ENCODE assay signal across 8 cellular contexts in the genomic region with DNA sequence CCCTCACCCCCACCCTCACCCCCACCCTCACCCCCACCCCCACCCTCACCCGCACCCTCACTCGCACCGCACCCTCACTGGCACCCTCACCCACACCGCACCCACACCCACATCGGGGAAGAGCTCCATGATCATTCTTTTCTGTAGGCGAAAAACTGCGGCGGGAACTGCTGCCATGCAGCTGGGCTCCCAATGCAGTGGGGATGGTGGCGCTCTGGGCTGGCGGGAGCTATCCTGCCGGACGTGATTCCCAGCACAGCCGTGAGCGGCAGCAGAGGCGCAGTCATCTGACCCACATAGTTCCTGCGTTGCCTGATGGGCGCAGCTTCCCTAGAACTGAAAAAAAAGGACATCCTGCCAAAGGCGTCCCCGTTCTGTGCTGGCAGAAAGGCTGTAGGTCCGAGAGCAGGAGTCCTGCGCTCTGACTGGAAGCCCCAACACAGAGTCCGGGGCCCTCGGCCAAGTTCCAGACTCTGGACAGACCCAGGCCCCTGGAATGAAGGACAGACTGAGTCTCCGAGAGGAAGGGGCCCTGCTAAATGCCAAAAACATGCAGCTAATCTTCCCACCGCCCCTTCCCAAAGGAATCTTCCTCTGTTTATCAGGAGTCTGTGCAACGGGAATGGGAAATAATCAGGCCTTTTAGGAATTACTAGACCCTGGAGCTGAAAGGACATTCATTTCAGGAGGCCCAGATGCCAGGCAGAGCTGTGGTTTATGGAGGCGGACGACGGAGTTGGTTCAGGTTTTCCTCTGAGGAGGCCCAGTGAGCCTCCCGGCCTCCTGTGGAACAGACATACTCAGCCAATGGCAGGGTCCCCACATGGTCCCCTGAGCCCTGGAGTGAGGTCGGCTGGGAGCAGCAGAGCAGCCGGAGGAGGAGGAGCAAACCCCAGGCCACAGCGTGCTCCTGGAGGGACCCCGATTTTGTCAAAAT. TPM values are rescaled to one million over a fixed set of nuclear protein-coding genes. Genes with fewer than 3 reads are reported as not detected.
DNase-seq lines count a peak whose midpoint lies in the region.

No MANE protein-coding gene starts in this region.

- no peaks in the 10 kb centered on the region for H3K4me1 ChIP-seq in effector memory CD4-positive, alpha-beta T cell (ENCODE audit: control insufficient read depth, insufficient read depth, low read length, poor library complexity, severe bottlenecking)

- H3K27ac ChIP-seq in skin epidermis = peak overlapping the region in 17 of 21 experiments; percentile 1 to 74 (median 50)
- no peak overlapping the region for H3K27ac ChIP-seq in effector memory CD4-positive, alpha-beta T cell (ENCODE audit: insufficient read depth, low read length, poor library complexity, severe bottlenecking)

- peaks cover 13% of the 10 kb centered on the region for H3K36me3 ChIP-seq in effector memory CD4-positive, alpha-beta T cell (ENCODE audit: control insufficient read depth, insufficient read depth, low read length)

- DNase-seq in 8988T (peak; percentile 98), H4 (ENCODE audit: low spot score) (peak; percentile 89), NCI-H526 (lab: John Stamatoyannopoulos, UW) (peak; percentile 79 to 95), brain pericyte (ENCODE audit: low read depth, low spot score) (peak; percentile 32), iris pigment epithelial cell (ENCODE audit: low read depth) (peak; percentile 79), cortex of kidney (lab: John Stamatoyannopoulos, UW) (no peak)
- no peak for DNase-seq in effector memory CD4-positive, alpha-beta T cell

- H3K27me3 ChIP-seq in effector memory CD4-positive, alpha-beta T cell (replicated peaks; ENCODE audit: control insufficient read depth, insufficient read depth, low read length, poor library complexity, severe bottlenecking) = no peaks in the 10 kb centered on the region

- no peak overlapping the region for H3K4me3 ChIP-seq in skin epidermis
- H3K4me3 ChIP-seq in effector memory CD4-positive, alpha-beta T cell (ENCODE audit: insufficient read depth, low read depth, low read length, poor library complexity, severe bottlenecking) = no peak overlapping the region

- H3K9me3 ChIP-seq in effector memory CD4-positive, alpha-beta T cell (ENCODE audit: control insufficient read depth, low read length) = no peaks in the 10 kb centered on the region

RNA-seq across cellular contexts. Expression of a gene that starts 14.1 kb away (rescaled TPM):
- 10.3 and 11.7 TPM in 2 replicates for total RNA-seq in H4 (2014; rRNA removed; shearing (Covaris generic))

RNA-seq across cellular contexts. Expression of a gene that starts 50.6 kb away (rescaled TPM):
- 14.7 and 16.9 TPM in 2 replicates for total RNA-seq in H4 (2014; rRNA removed; shearing (Covaris generic))

RNA-seq across cellular contexts. Expression of a gene that starts 58.8 kb away (rescaled TPM):
- not detected in 2 replicates for total RNA-seq in H4 (2014; rRNA removed; shearing (Covaris generic))

Comparison
In these comparisons a context has a peak if more than half of its experiments do, and no peak if none do; other contexts are left out.
1. DNase-seq: peak in 8988T (single experiment), H4 (single experiment), NCI-H526 (2 of 2), brain pericyte (single experiment) and iris pigment epithelial cell (single experiment); none in effector memory CD4-positive, alpha-beta T cell (0 of 3) and cortex of kidney (single experiment).